In the genomic region with DNA sequence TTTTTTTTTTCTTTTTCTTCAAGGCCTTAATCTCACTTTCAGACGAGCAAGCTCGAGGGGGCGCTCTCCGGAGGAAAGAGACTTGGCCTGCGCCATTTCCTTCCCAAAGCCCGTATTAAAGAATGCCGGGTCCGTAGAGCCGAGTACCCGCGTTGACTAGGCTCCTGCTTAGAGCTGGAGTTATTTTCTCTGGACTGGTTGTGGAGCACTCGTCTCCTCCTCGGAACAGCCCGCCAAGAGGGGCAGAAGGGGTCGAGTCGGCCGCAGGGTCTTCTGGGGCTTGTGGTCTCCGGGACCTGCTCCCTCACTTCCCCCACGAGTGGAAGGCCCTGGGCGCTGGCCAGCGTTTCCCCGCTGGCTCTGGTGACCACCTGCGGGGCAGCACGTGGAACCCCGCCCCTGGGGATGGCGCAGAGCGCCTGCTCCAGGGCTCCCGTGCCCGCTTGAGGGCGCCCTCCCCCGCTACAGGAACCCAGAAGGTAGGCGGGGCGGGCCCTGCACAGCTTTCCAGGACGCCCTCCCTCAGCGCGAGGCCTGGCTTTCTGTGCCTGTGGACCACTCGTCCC, we compare ENCODE assay signal across 8 cellular contexts. TPM values are rescaled to one million over a fixed set of nuclear protein-coding genes. Genes with fewer than 3 reads are reported as not detected.
DNase-seq lines count a peak whose midpoint lies in the region; ATAC-seq and TF ChIP-seq lines count a peak whose summit lies in the region.

No MANE protein-coding gene starts in this region.

- H3K27me3 ChIP-seq in ascending aorta = no peaks in the 10 kb centered on the region
- H3K27me3 ChIP-seq in kidney epithelial cell (ENCODE audit: control insufficient read depth, insufficient read depth, low read length) = no peaks in the 10 kb centered on the region
- H3K27me3 ChIP-seq in testis = no peaks in the 10 kb centered on the region

- TF ChIP-seq CTCF in GM12875 (IDR thresholded peaks at IDR 0.05; ENCODE audit: borderline replicate concordance, insufficient read depth, low read depth, low read length) (0 out of 2 replicates have a peak, but pooled peaks have one; percentile 8), ascending aorta (IDR thresholded peaks at IDR 0.05) (peak in 1 of 3 experiments; percentile 21), kidney epithelial cell (IDR thresholded peaks at IDR 0.05; ENCODE audit: insufficient read depth, low read length, poor library complexity, severe bottlenecking) (peak; percentile 49), testis (IDR thresholded peaks at IDR 0.05) (peak in 2 of 3 experiments; percentile 7 to 22)

- H3K4me3 ChIP-seq in GM12875 (ENCODE audit: low read depth, low read length) = no peak overlapping the region
- peak overlapping the region; percentile 43 to 46 for H3K4me3 ChIP-seq in ascending aorta
- H3K4me3 ChIP-seq in kidney epithelial cell (ENCODE audit: low read depth, low read length) = peak overlapping the region; percentile 5
- H3K4me3 ChIP-seq in testis = peak overlapping the region; percentile 29 to 62

- no peak overlapping the region for H3K27ac ChIP-seq in ascending aorta
- H3K27ac ChIP-seq in testis = peak overlapping the region; percentile 67 to 70

- intact Hi-C loops in ascending aorta (cut with DNase I) (no loop called here), testis (cut with DNase I; ENCODE audit: low total_unique reads) (no loop called here)

- H3K4me1 ChIP-seq in ascending aorta (no peaks in the 10 kb centered on the region), testis (no peaks in the 10 kb centered on the region)

- DNase-seq in ascending aorta (ENCODE audit: low spot score in 2 of 2) (no peak), kidney epithelial cell (ENCODE audit: low read depth) (no peak), testis (peak; percentile 84), NK-92 (lab: John Stamatoyannopoulos, UW; ENCODE audit: unreplicated experiment) (no peak)
- DNase-seq in activated effector memory CD4-positive, alpha-beta T cell treated with anti-CD3 and anti-CD28 coated beads, Interleukin-2, amount 50 U/mL, for 16 hours = no peak

- H3K9me3 ChIP-seq in ascending aorta = no peaks in the 10 kb centered on the region
- no peaks in the 10 kb centered on the region for H3K9me3 ChIP-seq in testis

- no peaks in the 10 kb centered on the region for H3K36me3 ChIP-seq in ascending aorta
- H3K36me3 ChIP-seq in kidney epithelial cell (ENCODE audit: control insufficient read depth, insufficient read depth, low read length) = no peaks in the 10 kb centered on the region
- H3K36me3 ChIP-seq in testis (ENCODE audit: low read depth, missing control alignments) = no peaks in the 10 kb centered on the region

- TF ChIP-seq POLR2A in testis (IDR thresholded peaks at IDR 0.05) = no peak

- ATAC-seq in HG03159 (IDR thresholded peaks at IDR 0.05; ENCODE audit: unreplicated experiment) = peak; percentile 83
- no peak for ATAC-seq in HG02763 (IDR thresholded peaks at IDR 0.05; ENCODE audit: unreplicated experiment)

- WGBS in testis, 2 donors = 5 to 21% methylated on average over 10 to 37 of the region's 37 CpGs

RNA-seq across cellular contexts. Expression of a gene that starts 2.7 kb away (rescaled TPM):
- total RNA-seq in ascending aorta = not detected
- total RNA-seq in kidney epithelial cell = 0.21 TPM in 1 of 2 replicates, not detected in the other
- 1 to 10 TPM; 6.3 to 7.3 TPM for total RNA-seq in testis
- polyA plus RNA-seq in testis (ENCODE audit: insufficient read depth, low read depth, low replicate concordance) = 6.9 TPM

Comparison
In these comparisons a context has a peak if more than half of its experiments do, and no peak if none do; other contexts are left out.
1. H3K27ac ChIP-seq: peak in testis (2 of 2); none in ascending aorta (0 of 2).